ENCODE assay signal across 9 cellular contexts in genomic region chr3:16482194-16482769, GRCh38. TPM values are rescaled to one million over a fixed set of nuclear protein-coding genes. Genes with fewer than 3 reads are reported as not detected.
DNase-seq lines count a peak whose midpoint lies in the region; ATAC-seq, FAIRE-seq and TF ChIP-seq lines count a peak whose summit lies in the region.
"Had no signal": no experiment of that assay in that cellular context is flagged by ENCODE, and none has a peak within 500 bp of the region (broad histone marks: within the 10 kb centered on the region; RNA-seq: fewer than 3 reads in every experiment).

No MANE protein-coding gene starts in this region.

- peak overlapping the region; percentile 79 for H3K4me2 ChIP-seq in Loucy (ENCODE audit: low read depth, low read length, poor library complexity, severe bottlenecking)

- H3K4me3 Mint-ChIP-seq in Caco-2 (ENCODE audit: unreplicated experiment): no peak overlapping the region

- no peak for FAIRE-seq in pancreas (lab: Jason Lieb, UNC)
- FAIRE-seq: G401.6 had no signal

- H3K36me3 Mint-ChIP-seq in Caco-2 (ENCODE audit: insufficient read depth, unreplicated experiment): no peaks in the 10 kb centered on the region

- no peak for TF ChIP-seq POLR2A in adrenal gland (IDR thresholded peaks at IDR 0.05)

- peaks cover 4% of the 10 kb centered on the region for H4K20me1 ChIP-seq in Loucy (ENCODE audit: insufficient read depth, low read length, poor library complexity, severe bottlenecking)

- POLR2A ChIA-PET in Caco-2 (lab: Charles Lee): no interaction called here

- peaks cover 94% of the 10 kb centered on the region for H3K79me2 ChIP-seq in Loucy (ENCODE audit: insufficient read depth, low read length)

- H3K4me3 ChIP-seq in Caco-2 (ENCODE audit: low read depth, low read length) (no peak overlapping the region), Loucy (ENCODE audit: low read length, poor library complexity, severe bottlenecking) (peak overlapping the region; percentile 59), lower lobe of right lung (no peak overlapping the region), adrenal gland (no peak overlapping the region), pancreas (no peak overlapping the region)

- WGBS in adrenal gland, 4 donors: 69 to 82% (median 76%) methylated on average over 5 of the region's 5 CpGs
- WGBS in pancreas, 2 donors: 84 to 88% methylated on average over 5 of the region's 5 CpGs

- H3K36me3 ChIP-seq in Caco-2 (ENCODE audit: control insufficient read depth, insufficient read depth, low read length) (no peaks in the 10 kb centered on the region), Loucy (ENCODE audit: insufficient read depth, low read length) (peaks cover 44% of the 10 kb centered on the region; the same call in 1 of the 2 replicates), lower lobe of right lung (no peaks in the 10 kb centered on the region), adrenal gland (replicated peaks in 1 of 2) (no peaks in the 10 kb centered on the region), pancreas (no peaks in the 10 kb centered on the region)

- peaks cover 5% of the 10 kb centered on the region for H3K9me3 Mint-ChIP-seq in Caco-2 (ENCODE audit: unreplicated experiment)

- no peaks in the 10 kb centered on the region for H3K27me3 Mint-ChIP-seq in Caco-2 (ENCODE audit: insufficient read depth, unreplicated experiment)

- H3K27me3 ChIP-seq in Caco-2 (replicated peaks; ENCODE audit: control insufficient read depth, insufficient read depth, low read length): no peaks in the 10 kb centered on the region
- H3K27me3 ChIP-seq in Loucy (ENCODE audit: insufficient read depth, low read length, poor library complexity, severe bottlenecking): no peaks in the 10 kb centered on the region
- no peaks in the 10 kb centered on the region for H3K27me3 ChIP-seq in lower lobe of right lung (ENCODE audit: low read depth)
- no peaks in the 10 kb centered on the region for H3K27me3 ChIP-seq in adrenal gland
- H3K27me3 ChIP-seq in pancreas: no peaks in the 10 kb centered on the region

- H3K27ac ChIP-seq in lower lobe of right lung (peak overlapping the region; percentile 70), adrenal gland (peak overlapping the region in 1 of 5 donors; percentile 54), pancreas (no peak overlapping the region)

- H3K9me3 ChIP-seq in Caco-2 (no peaks in the 10 kb centered on the region), Loucy (ENCODE audit: insufficient read depth, low read depth, low read length) (no peaks in the 10 kb centered on the region), lower lobe of right lung (no peaks in the 10 kb centered on the region), adrenal gland (replicated peaks in 1 of 3) (no peaks in the 10 kb centered on the region), pancreas (no peaks in the 10 kb centered on the region)

- peak overlapping the region; percentile 96 for H3K27ac Mint-ChIP-seq in Caco-2 (ENCODE audit: unreplicated experiment)

- H3K4me1 ChIP-seq in Caco-2 (peaks cover 68% of the 10 kb centered on the region), Loucy (ENCODE audit: insufficient read depth, low read length, poor library complexity, severe bottlenecking) (peaks cover 68% of the 10 kb centered on the region), lower lobe of right lung (peaks cover 61% of the 10 kb centered on the region), adrenal gland (replicated peaks in 1 of 2) (peaks cover 0 to 30% of the 10 kb centered on the region in 2 donors), pancreas (peaks cover 0 to 6% (median 0%) of the 10 kb centered on the region in 3 donors)

- CTCF ChIA-PET in Caco-2 (lab: Charles Lee): no interaction called here

- intact Hi-C loops in Caco-2 (cut with micrococcal nuclease; ENCODE audit: unreplicated experiment): loop anchor here (2.0 kb wide), 1 partner anchor 31 kb away; the partner anchor contains the start of gene RFTN1
- intact Hi-C loops in lower lobe of right lung (cut with DNase I): no loop called here
- intact Hi-C loops in adrenal gland (cut with DNase I): no loop called here
- intact Hi-C loops in pancreas (cut with DNase I): no loop called here

- no peak overlapping the region for H2AFZ ChIP-seq in Loucy (ENCODE audit: low read length)

- no peaks in the 10 kb centered on the region for H3K9me2 ChIP-seq in Loucy (replicated peaks; ENCODE audit: low read depth, low read length)

- TF ChIP-seq CTCF in Caco-2 (IDR thresholded peaks at IDR 0.05; ENCODE audit: insufficient read depth in 1 of 2, low read depth in 1 of 2, low read length in 1 of 2, severe bottlenecking in 1 of 2, unreplicated experiment in 1 of 2) (no peak), Loucy (conservative IDR thresholded peaks at IDR 0.05; ENCODE audit: low read length) (no peak), lower lobe of right lung (IDR thresholded peaks at IDR 0.05) (no peak), adrenal gland (IDR thresholded peaks at IDR 0.05) (no peak), pancreas (IDR thresholded peaks at IDR 0.05) (no peak)

- peaks cover 7% of the 10 kb centered on the region; the same call in 1 of the 2 replicates for H3F3A ChIP-seq in Loucy (ENCODE audit: low read depth)

- no peak for DNase-seq in Caco-2
- no peak for DNase-seq in lower lobe of right lung
- no peak for DNase-seq in iPS-NIHi11 (ENCODE audit: low spot score)
- no peak for DNase-seq in adrenal gland
- no peak for DNase-seq in pancreas
- DNase-seq in COR-L47 (lab: John Stamatoyannopoulos, UW): no peak

- TSS peak; percentile 45 for BruUV-seq in Caco-2 (replicated peaks; lab: Mats Ljungman, UMichigan)

- H3K9ac ChIP-seq in Loucy (ENCODE audit: low read depth, low read length, poor library complexity, severe bottlenecking): peak overlapping the region; percentile 57

- H3K4me1 Mint-ChIP-seq in Caco-2 (ENCODE audit: low read depth, unreplicated experiment): peaks cover 19% of the 10 kb centered on the region

- peak; percentile 29 for ATAC-seq in GM21515 (IDR thresholded peaks at IDR 0.05; ENCODE audit: unreplicated experiment)
- ATAC-seq in lower lobe of right lung: peak in 1 of 2 donors; percentile 15
- no peak for ATAC-seq in pancreas

RNA-seq across cellular contexts. Expression of gene RFTN1, which starts 31.2 kb away (rescaled TPM):
- total RNA-seq in Caco-2 (2022) (8.3 and 10.2 TPM in 2 replicates), lower lobe of right lung (58.2 TPM), adrenal gland (10 to 100 TPM in 6 of 8 donors, 1 to 10 TPM in 2; 8.3 to 35.7 (median 23.3) TPM), pancreas (10 to 100 TPM in 1 of 6 donors, 1 to 10 TPM in 5; 1.9 to 14.0 (median 2.8) TPM)
- polyA plus RNA-seq in adrenal gland (10 to 100 TPM; 10.3 to 15.6 (median 11.8) TPM), pancreas (1 to 10 TPM; 3.0 to 4.1 TPM)
